In genomic region chr2:218395456-218395825, GRCh38 we compare ENCODE assay signal across 9 cellular contexts. TPM values are rescaled to one million over a fixed set of nuclear protein-coding genes. Genes with fewer than 3 reads are reported as not detected.
DNase-seq lines count a peak whose midpoint lies in the region; ATAC-seq and TF ChIP-seq lines count a peak whose summit lies in the region.
"Had no signal": no experiment of that assay in that cellular context is flagged by ENCODE, and none has a peak within 500 bp of the region (broad histone marks: within the 10 kb centered on the region; RNA-seq: fewer than 3 reads in every experiment).

No MANE protein-coding gene starts in this region.

- H3K27me3 Mint-ChIP-seq in GM23338 (ENCODE audit: insufficient read depth, low read depth, poor library complexity) = peaks cover 53% of the 10 kb centered on the region
- peaks cover 13% of the 10 kb centered on the region for H3K27me3 Mint-ChIP-seq in glutamatergic neuron (ENCODE audit: unreplicated experiment)

- no peaks in the 10 kb centered on the region for H3K9me3 ChIP-seq in skeletal muscle satellite cell (replicated peaks; ENCODE audit: low read length)

- H4K20me1 ChIP-seq in GM23338 (replicated peaks; ENCODE audit: insufficient read depth) = no peaks in the 10 kb centered on the region

- H3F3A ChIP-seq in GM23338 (replicated peaks; ENCODE audit: low read depth) = peaks cover 3% of the 10 kb centered on the region; the same call in 1 of the 2 replicates

- no peaks in the 10 kb centered on the region for H3K9me2 ChIP-seq in GM23338 (ENCODE audit: insufficient read depth)

- H3K4me3 Mint-ChIP-seq in GM23338 (peak overlapping the region; percentile 88), glutamatergic neuron (ENCODE audit: unreplicated experiment) (peak overlapping the region; percentile 80)

- H3K36me3 Mint-ChIP-seq in GM23338 (ENCODE audit: low read depth) = no peaks in the 10 kb centered on the region
- H3K36me3 Mint-ChIP-seq in glutamatergic neuron (ENCODE audit: unreplicated experiment) = no peaks in the 10 kb centered on the region

- H3K4me1 Mint-ChIP-seq in GM23338 (peaks cover 27% of the 10 kb centered on the region; the same call in 2 of the 3 replicates), glutamatergic neuron (ENCODE audit: low read depth, unreplicated experiment) (peaks cover 6% of the 10 kb centered on the region)

- H3K27me3 ChIP-seq in GM23338 (ENCODE audit: insufficient read depth) = peaks cover 38% of the 10 kb centered on the region
- H3K27me3 ChIP-seq in skeletal muscle satellite cell (ENCODE audit: control insufficient read depth, insufficient read depth, low read length) = no peaks in the 10 kb centered on the region

- H3K4me3 ChIP-seq in GM23338 (peak overlapping the region; percentile 82), skeletal muscle satellite cell (ENCODE audit: low read length) (peak overlapping the region; percentile 86)

- H3K4me2 ChIP-seq in GM23338 (peak overlapping the region; percentile 75), skeletal muscle satellite cell (ENCODE audit: low read length) (peak overlapping the region; percentile 93)

- DNase-seq in GM23338 (ENCODE audit: low spot score) = peak; percentile 37
- no peak for DNase-seq in glutamatergic neuron
- no peak for DNase-seq in stimulated activated CD4-positive, alpha-beta T cell treated with anti-CD3 and anti-CD28 coated beads, Interleukin-4, amount 100 ng/mL, for 24 hours
- DNase-seq in OCI-M1 (lab: John Stamatoyannopoulos, UW) = no peak
- DNase-seq in stimulated activated CD4-positive, alpha-beta T cell treated with anti-CD3 and anti-CD28 coated beads, Interleukin-2, amount 100 ng/mL, for 24 hours = no peak

- H3K9me3 Mint-ChIP-seq in GM23338 = no peaks in the 10 kb centered on the region
- H3K9me3 Mint-ChIP-seq in glutamatergic neuron (ENCODE audit: unreplicated experiment) = peaks cover 12% of the 10 kb centered on the region

- ATAC-seq in GM23338 (no peak), HG03139 (IDR thresholded peaks at IDR 0.05; ENCODE audit: unreplicated experiment) (no peak)

- no peaks in the 10 kb centered on the region for H3K79me2 ChIP-seq in GM23338 (replicated peaks; ENCODE audit: insufficient read depth)

- no peak for TF ChIP-seq CTCF in GM23338 (conservative IDR thresholded peaks at IDR 0.05; ENCODE audit: low read depth in 2 of 2)
- TF ChIP-seq CTCF in VCaP (conservative IDR thresholded peaks at IDR 0.05) = no peak
- no peak for TF ChIP-seq CTCF in glutamatergic neuron (IDR thresholded peaks at IDR 0.05; ENCODE audit: partially characterized antibody, unreplicated experiment)

- H3K27ac Mint-ChIP-seq in GM23338 = 0 out of 2 replicates have a peak overlapping the region, but pooled peaks have one; percentile 44
- H3K27ac Mint-ChIP-seq in glutamatergic neuron (ENCODE audit: unreplicated experiment) = no peak overlapping the region

- no peak overlapping the region for H3K27ac ChIP-seq in GM23338 (ENCODE audit: low read depth)
- peak overlapping the region; percentile 98 for H3K27ac ChIP-seq in VCaP

- peak overlapping the region; percentile 99 for H2AFZ ChIP-seq in GM23338

- peak overlapping the region; percentile 91 for H3K9ac ChIP-seq in skeletal muscle satellite cell (ENCODE audit: low read depth, low read length)

- H3K36me3 ChIP-seq in GM23338 (ENCODE audit: insufficient read depth) (no peaks in the 10 kb centered on the region), skeletal muscle satellite cell (ENCODE audit: insufficient read depth, low read length) (no peaks in the 10 kb centered on the region)

- H3K4me1 ChIP-seq in GM23338 (ENCODE audit: insufficient read depth) (peaks cover 19% of the 10 kb centered on the region; the same call in 1 of the 2 replicates), skeletal muscle satellite cell (ENCODE audit: control insufficient read depth, insufficient read depth, low read length) (peaks cover 26% of the 10 kb centered on the region)

TF ChIP-seq in GM23338, 12 proteins besides CTCF, POLR2A, EP300 and RAD21:
- TF ChIP-seq REST (IDR thresholded peaks at IDR 0.05; ENCODE audit: unreplicated experiment) (no peak), EZH2phosphoT487 (IDR thresholded peaks at IDR 0.05; ENCODE audit: unreplicated experiment) (no peak)

RNA-seq across cellular contexts. Expression of gene CTDSP1, which starts 4.2 kb away (rescaled TPM):
- 14.8 and 21.8 TPM in 2 replicates for total RNA-seq in GM23338 (2014; rRNA removed; shearing (Covaris generic))
- polyA plus RNA-seq in GM23338 (2016; fragmentation: Nextera tagmentation; extraction: Ambion mirVana) = 6.7 and 6.9 TPM in 2 replicates
- 9.7 TPM for total RNA-seq in glutamatergic neuron (ENCODE audit: unreplicated experiment)
- 31.9 and 48.1 TPM in 2 replicates for total RNA-seq in skeletal muscle satellite cell (2012; rRNA removed)

RNA-seq across cellular contexts. Expression of gene SLC11A1, which starts 13.4 kb away (rescaled TPM):
- total RNA-seq in GM23338 (2014; rRNA removed; shearing (Covaris generic)) = 0.89 TPM in 1 of 2 replicates, not detected in the other
- 0.16 and 0.31 TPM in 2 replicates for polyA plus RNA-seq in GM23338 (2016; fragmentation: Nextera tagmentation; extraction: Ambion mirVana)
- not detected for total RNA-seq in glutamatergic neuron (ENCODE audit: unreplicated experiment)
- total RNA-seq in skeletal muscle satellite cell (2012; rRNA removed) = under 0.01 TPM in 1 of 2 replicates, not detected in the other

RNA-seq across cellular contexts. Expression of gene VIL1, which starts 23.5 kb away (rescaled TPM):
- total RNA-seq in GM23338 (2014; rRNA removed; shearing (Covaris generic)) = 5.9 and 9.2 TPM in 2 replicates
- polyA plus RNA-seq in GM23338 (2016; fragmentation: Nextera tagmentation; extraction: Ambion mirVana) = 2.3 and 3.5 TPM in 2 replicates
- not detected for total RNA-seq in glutamatergic neuron (ENCODE audit: unreplicated experiment)
- not detected in 2 replicates for total RNA-seq in skeletal muscle satellite cell (2012; rRNA removed)
- total RNA-seq: lung microvascular endothelial cell had no signal

RNA-seq across cellular contexts. Expression of gene CATIP, which starts 38.8 kb away (rescaled TPM):
- total RNA-seq in GM23338 (2014; rRNA removed; shearing (Covaris generic)) = not detected in 2 replicates
- 0.15 and 0.23 TPM in 2 replicates for polyA plus RNA-seq in GM23338 (2016; fragmentation: Nextera tagmentation; extraction: Ambion mirVana)
- total RNA-seq in glutamatergic neuron (ENCODE audit: unreplicated experiment) = not detected
- total RNA-seq in skeletal muscle satellite cell (2012; rRNA removed) = not detected in 2 replicates
- total RNA-seq: lung microvascular endothelial cell had no signal
